ENCODE assay signal across 19 cellular contexts in the genomic region with DNA sequence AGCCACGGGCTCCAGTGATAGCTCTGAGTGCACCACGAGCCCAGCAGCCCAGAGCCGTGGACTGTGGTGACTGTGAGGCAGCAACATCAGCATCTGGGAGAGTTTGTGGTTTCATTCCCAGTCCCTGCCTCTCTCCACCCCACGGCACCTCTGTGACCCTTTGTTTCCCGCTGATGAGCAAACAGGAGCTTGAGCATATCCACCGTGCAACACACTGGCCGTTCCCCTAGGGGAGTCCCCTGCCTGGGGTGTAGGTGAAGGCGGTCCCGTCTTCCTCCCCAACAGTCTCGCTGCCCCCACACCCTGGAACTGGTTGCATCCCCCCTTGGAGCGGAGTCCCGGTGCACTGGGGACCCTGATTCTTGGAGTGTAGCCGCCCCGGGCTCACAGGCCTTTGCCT. TPM values are rescaled to one million over a fixed set of nuclear protein-coding genes. Genes with fewer than 3 reads are reported as not detected.
"Had no signal": no experiment of that assay in that cellular context is flagged by ENCODE, and none has a peak within 500 bp of the region (broad histone marks: within the 10 kb centered on the region; RNA-seq: fewer than 3 reads in every experiment).

No MANE protein-coding gene starts in this region.

RNA-seq across cellular contexts. Expression of a gene that starts 5.5 kb away (rescaled TPM):
- total RNA-seq: kidney, left colon, left lung, liver, lower lobe of right lung, mammary epithelial cell, mucosa of gallbladder, natural killer cell, omental fat pad, ovary, prostate gland, right cardiac atrium, sciatic nerve, spleen, subcutaneous adipose tissue, suprapubic skin, thoracic aorta, upper lobe of right lung had no signal
- polyA plus RNA-seq: mammary epithelial cell, ovary, small intestine, spleen had no signal
